In the genomic region with DNA sequence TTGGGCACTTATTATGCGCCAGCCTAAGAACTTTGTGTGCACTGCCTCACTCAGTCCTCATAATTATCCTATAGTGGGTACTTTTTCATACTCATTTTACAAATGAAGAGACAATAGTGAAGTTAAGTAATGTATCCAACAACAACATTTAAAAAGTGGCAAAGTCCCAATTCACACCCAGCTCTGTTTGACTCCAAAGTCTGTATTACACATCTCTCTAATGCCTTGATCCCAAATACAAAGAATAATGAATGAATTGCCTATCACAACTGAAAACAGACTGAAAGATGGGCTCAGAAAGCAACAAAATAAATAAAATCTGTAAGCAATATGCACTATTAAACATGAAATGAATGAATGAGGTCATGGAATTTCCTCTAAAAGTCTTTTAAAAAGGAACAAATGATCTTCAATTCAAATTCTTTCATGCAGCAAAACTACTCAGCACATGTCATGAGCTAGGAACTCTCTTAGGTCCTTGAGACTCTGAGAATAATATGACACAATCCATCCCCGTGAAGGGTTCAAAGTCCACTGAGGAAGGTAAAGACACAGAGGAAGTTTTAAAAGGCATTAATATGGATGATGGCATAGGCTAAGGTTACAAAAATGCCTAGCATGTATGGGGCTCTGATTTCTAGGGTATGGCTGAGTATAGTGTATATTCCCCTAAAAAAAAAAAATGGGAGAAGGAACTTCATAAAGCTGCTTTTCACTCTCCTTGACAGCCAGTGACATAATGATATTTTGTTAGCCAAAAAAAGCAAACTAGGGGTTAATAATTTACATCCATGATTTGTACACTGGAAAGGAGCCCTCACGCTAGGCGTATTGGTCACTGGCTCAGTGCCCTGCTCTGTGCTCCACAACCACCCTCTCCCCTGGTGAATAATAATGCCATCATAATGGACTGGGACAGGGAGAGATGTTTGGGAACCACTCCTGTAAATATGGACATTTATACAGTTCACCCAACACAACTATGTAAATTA, we compare ENCODE assay signal across 21 cellular contexts.
DNase-seq lines count a peak whose midpoint lies in the region; ATAC-seq, FAIRE-seq and TF ChIP-seq lines count a peak whose summit lies in the region.
"Had no signal": no experiment of that assay in that cellular context is flagged by ENCODE, and none has a peak within 500 bp of the region (broad histone marks: within the 10 kb centered on the region; RNA-seq: fewer than 3 reads in every experiment).

No MANE protein-coding gene starts in this region.

- no TSS peak for BruUV-seq in Calu3 (replicated peaks; lab: Mats Ljungman, UMichigan)

- intact Hi-C loops in Calu3 (cut with micrococcal nuclease; ENCODE audit: unreplicated experiment) (no loop called here), pancreas (cut with DNase I) (loop anchor here in 1 of 3 donors (10.0 kb wide), 1 partner anchor 558 kb away; the partner anchor contains the start of gene KIF21A)

- H3K36me3 ChIP-seq in MG63 (no peaks in the 10 kb centered on the region), kidney epithelial cell (ENCODE audit: control insufficient read depth, insufficient read depth, low read length) (no peaks in the 10 kb centered on the region), pancreas (no peaks in the 10 kb centered on the region)
- H3K36me3 ChIP-seq: breast epithelium, neutrophil, prostate gland, SJSA1, thoracic aorta had no signal

- WGBS in pancreas, 2 donors = 31 to 42% methylated on average over 4 of the region's 4 CpGs

- H3K4me3 ChIP-seq in MG63 (no peak overlapping the region), kidney epithelial cell (ENCODE audit: low read depth, low read length) (no peak overlapping the region), pancreas (no peak overlapping the region)
- H3K4me3 ChIP-seq: BLaER1 treated with 17β-estradiol and CSF1 and Interleukin-3, amounts not matched to agents 10 nM and 100 nM; breast epithelium; prostate gland; SJSA1; thoracic aorta had no signal

- H3K27me3 Mint-ChIP-seq in Calu3 (ENCODE audit: unreplicated experiment) = no peaks in the 10 kb centered on the region
- H3K27me3 Mint-ChIP-seq: activated B cell treated with CpG ODN at 0.5 μM for 24 hours; activated naive CD4-positive, alpha-beta T cell treated with anti-CD3 and anti-CD28 coated beads, Interleukin-2, amount 50 U/mL, for 24 hours had no signal

- TF ChIP-seq CTCF in Calu3 (IDR thresholded peaks at IDR 0.05; ENCODE audit: unreplicated experiment) (no peak), kidney epithelial cell (IDR thresholded peaks at IDR 0.05; ENCODE audit: insufficient read depth, low read length, poor library complexity, severe bottlenecking) (no peak), pancreas (IDR thresholded peaks at IDR 0.05) (no peak)

- H3K27ac ChIP-seq in pancreas = no peak overlapping the region
- H3K27ac ChIP-seq: BLaER1 treated with 17β-estradiol and CSF1 and Interleukin-3, amounts not matched to agents 10 nM and 100 nM; breast epithelium; neutrophil; prostate gland; SJSA1; thoracic aorta had no signal

- H3K27me3 ChIP-seq in MG63 = no peaks in the 10 kb centered on the region
- H3K27me3 ChIP-seq in kidney epithelial cell (ENCODE audit: control insufficient read depth, insufficient read depth, low read length) = no peaks in the 10 kb centered on the region
- no peaks in the 10 kb centered on the region for H3K27me3 ChIP-seq in pancreas
- H3K27me3 ChIP-seq: BLaER1 treated with 17β-estradiol and CSF1 and Interleukin-3, amounts not matched to agents 10 nM and 100 nM; breast epithelium; neutrophil; SJSA1 had no signal

- H3K4me1 ChIP-seq in pancreas = peaks cover 4 to 8% (median 5%) of the 10 kb centered on the region in 3 donors
- H3K4me1 ChIP-seq: BLaER1 treated with 17β-estradiol and CSF1 and Interleukin-3, amounts not matched to agents 10 nM and 100 nM; breast epithelium; prostate gland; SJSA1 had no signal

- peaks cover 3% of the 10 kb centered on the region for H3K9me3 Mint-ChIP-seq in Calu3 (ENCODE audit: low read depth, unreplicated experiment)

- H3K4me3 Mint-ChIP-seq in Calu3 (ENCODE audit: low read depth, unreplicated experiment) = peak overlapping the region; percentile 27
- H3K4me3 Mint-ChIP-seq: activated B cell treated with CpG ODN at 0.5 μM for 24 hours; activated naive CD4-positive, alpha-beta T cell treated with anti-CD3 and anti-CD28 coated beads, Interleukin-2, amount 50 U/mL, for 24 hours had no signal

- peaks cover 11% of the 10 kb centered on the region for H3K4me1 Mint-ChIP-seq in Calu3 (ENCODE audit: low read depth, unreplicated experiment)
- H3K4me1 Mint-ChIP-seq: activated B cell treated with CpG ODN at 0.5 μM for 24 hours; activated naive CD4-positive, alpha-beta T cell treated with anti-CD3 and anti-CD28 coated beads, Interleukin-2, amount 50 U/mL, for 24 hours had no signal

- H3K27ac Mint-ChIP-seq in Calu3 (ENCODE audit: unreplicated experiment) = peak overlapping the region; percentile 83
- H3K27ac Mint-ChIP-seq: activated B cell treated with CpG ODN at 0.5 μM for 24 hours; activated naive CD4-positive, alpha-beta T cell treated with anti-CD3 and anti-CD28 coated beads, Interleukin-2, amount 50 U/mL, for 24 hours had no signal

- CTCF ChIA-PET in Calu3 (lab: Charles Lee) = interaction anchor here (1.0 to 1.2 kb wide), 2 partner anchors 9 to 905 kb away, joined by 3 to 5 read pairs; no protein-coding TSS in a partner anchor

- FAIRE-seq in pancreas (lab: Jason Lieb, UNC) = no peak

- H3K9me3 ChIP-seq in MG63 = no peaks in the 10 kb centered on the region
- no peaks in the 10 kb centered on the region for H3K9me3 ChIP-seq in pancreas
- H3K9me3 ChIP-seq: prostate gland, SJSA1 had no signal

- H3K36me3 Mint-ChIP-seq in Calu3 (ENCODE audit: insufficient read depth, unreplicated experiment) = no peaks in the 10 kb centered on the region

- ATAC-seq in pancreas (peak; percentile 73 to 94 (median 92)), GM19397 (IDR thresholded peaks at IDR 0.05; ENCODE audit: unreplicated experiment) (no peak)
- ATAC-seq: left cardiac atrium; stimulated activated naive CD8-positive, alpha-beta T cell treated with anti-CD3 and anti-CD28 coated beads, Interleukin-15, Interleukin-2, amounts not matched to agents 100 U/mL and 50 U/mL, for 24 hours had no signal

- DNase-seq in Calu3 (peak; percentile 34), MG63 (peak; percentile 62), kidney epithelial cell (ENCODE audit: low read depth) (peak; percentile 19), pancreas (peak in 3 of 6 donors; percentile 11 to 37 (median 28)), C1 segment of cervical spinal cord (lab: John Stamatoyannopoulos, UW) (no peak)
- no peak for DNase-seq in activated effector memory CD4-positive, alpha-beta T cell treated with Interleukin-2 at 50 U/mL for 16 hours
- DNase-seq: activated B cell treated with CpG ODN at 0.5 μM for 24 hours; amygdala; left cardiac atrium; mesendoderm; NCI-H1694; NCI-H524 treated with DMSO at 0.1 percent for 48 hours; stimulated activated naive CD8-positive, alpha-beta T cell treated with anti-CD3 and anti-CD28 coated beads, Interleukin-15, Interleukin-2, amounts not matched to agents 100 U/mL and 50 U/mL, for 24 hours had no signal

Comparison
In these comparisons a context has a peak if more than half of its experiments do, and no peak if none do; other contexts are left out.
1. DNase-seq: peak in Calu3 (single experiment), MG63 (single experiment) and kidney epithelial cell (single experiment); none in activated effector memory CD4-positive, alpha-beta T cell treated with Interleukin-2 at 50 U/mL for 16 hours (single experiment) and C1 segment of cervical spinal cord (0 of 14).